ENCODE assay signal across 1 cellular context in genomic region chr4:82500830-82501229, GRCh38.
A peak's percentile ranks its signal among the peaks of the same experiment; 100 is the strongest.
TF ChIP-seq lines count a peak whose summit lies in the region.

No MANE protein-coding gene starts in this region.

TF ChIP-seq in H1, 55 proteins besides CTCF, POLR2A, EP300 and RAD21 (continued from another document):
- 0 out of 2 replicates have a peak, but pooled peaks have one; percentile 29 for TF ChIP-seq YY1 (IDR thresholded peaks at IDR 0.05; ENCODE audit: low read depth, low read length)
